Comparison of ENCODE assay signal across 4 cellular contexts in genomic region chr2:10981461-10981860, GRCh38.
"Had no signal": no experiment of that assay in that cellular context is flagged by ENCODE, and none has a peak within 500 bp of the region (broad histone marks: within the 10 kb centered on the region; RNA-seq: fewer than 3 reads in every experiment).

No MANE protein-coding gene starts in this region.

- ATAC-seq: GM23338 had no signal

- DNase-seq: H9, HCEC 1CT, IMR-90 had no signal

- H3K4me3 ChIP-seq: GM23338 had no signal
